10 cellular contexts compared by ENCODE assay signal in the genomic region with DNA sequence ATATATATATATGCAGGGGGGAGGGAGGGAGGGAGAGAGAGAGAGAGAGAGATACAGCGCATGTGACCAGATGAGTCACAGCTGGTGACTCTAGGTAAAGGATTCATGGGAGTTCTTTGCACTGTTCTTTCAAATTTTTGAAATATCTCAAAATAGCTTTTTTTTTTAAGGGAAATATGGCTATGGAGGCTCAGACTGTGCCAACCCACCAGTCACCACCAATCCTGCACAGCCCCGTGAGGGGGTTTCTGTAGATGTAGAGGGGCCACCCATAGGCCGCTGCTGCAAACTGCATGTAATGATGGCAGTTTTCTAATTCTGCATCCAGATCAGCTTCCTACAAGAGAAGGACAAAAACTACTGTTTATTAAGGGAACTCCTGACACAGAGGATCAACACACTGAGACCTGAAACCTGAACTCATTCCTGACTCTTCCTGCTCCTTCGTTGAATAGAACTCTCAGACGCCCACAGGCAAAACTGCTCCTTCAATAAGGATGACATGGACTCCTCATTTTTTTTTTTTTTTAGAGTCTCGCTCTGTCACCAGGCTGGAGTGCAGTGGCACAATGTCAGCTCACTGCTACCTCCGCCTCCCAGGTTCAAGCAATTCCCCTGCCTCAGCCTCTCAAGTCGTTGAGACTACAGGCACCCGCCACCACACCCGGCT. TPM values are rescaled to one million over a fixed set of nuclear protein-coding genes. Genes with fewer than 3 reads are reported as not detected.
DNase-seq lines count a peak whose midpoint lies in the region; ATAC-seq and TF ChIP-seq lines count a peak whose summit lies in the region.
"Had no signal": no experiment of that assay in that cellular context is flagged by ENCODE, and none has a peak within 500 bp of the region (broad histone marks: within the 10 kb centered on the region; RNA-seq: fewer than 3 reads in every experiment).

No MANE protein-coding gene starts in this region.

- peak; percentile 20 for TF ChIP-seq CTCF in osteoblast (IDR thresholded peaks at IDR 0.05; ENCODE audit: extremely low read depth, low read depth, low read length)
- TF ChIP-seq CTCF in transverse colon (IDR thresholded peaks at IDR 0.05): no peak

- no peak for TF ChIP-seq EP300 in transverse colon (IDR thresholded peaks at IDR 0.05; ENCODE audit: low read depth)

- TF ChIP-seq POLR2A in transverse colon (IDR thresholded peaks at IDR 0.05): no peak

- intact Hi-C loops in transverse colon (cut with DNase I; ENCODE audit: low total_unique reads): no loop called here

- in situ Hi-C loops in transverse colon (cut with MboI; ENCODE audit: low pct_ligation_motif_present in 1 of 4, low pct_unique_long_range_greater_than_20kb in 1 of 4, low sequenced_read_pairs in 3 of 4): no loop called here

- H3K4me2 ChIP-seq in osteoblast (ENCODE audit: insufficient read depth, low read length): no peak overlapping the region

- DNase-seq in NCI-H82 (lab: John Stamatoyannopoulos, UW) (peak; percentile 18), NCI-H82 treated with DMSO at 0.1 percent for 48 hours (lab: John Stamatoyannopoulos, UW; ENCODE audit: unreplicated experiment) (no peak), M059J (ENCODE audit: low read depth) (peak; percentile 41), osteoblast (ENCODE audit: insufficient read length, low spot score, missing footprints) (peak; percentile 92), transverse colon (no peak)
- DNase-seq: C1 segment of cervical spinal cord, SHP77 had no signal

- no peaks in the 10 kb centered on the region for H3K27me3 ChIP-seq in osteoblast (ENCODE audit: insufficient read depth, low read length)
- H3K27me3 ChIP-seq in transverse colon: no peaks in the 10 kb centered on the region

- no peak overlapping the region for H3K4me3 ChIP-seq in osteoblast (ENCODE audit: insufficient read depth, low read length)
- H3K4me3 ChIP-seq in transverse colon: no peak overlapping the region

- no peaks in the 10 kb centered on the region for H3K9me3 ChIP-seq in osteoblast (ENCODE audit: low read depth, low read length)
- no peaks in the 10 kb centered on the region for H3K9me3 ChIP-seq in transverse colon

- WGBS in transverse colon (ENCODE audit: low coverage in 1 of 2), 2 donors: 88 to 91% methylated on average over 8 to 10 of the region's 10 CpGs

- ATAC-seq in GM18907 (IDR thresholded peaks at IDR 0.05; ENCODE audit: unreplicated experiment) (no peak), GM19324 (IDR thresholded peaks at IDR 0.05; ENCODE audit: low FRiP score, unreplicated experiment) (no peak)

- H2AFZ ChIP-seq in osteoblast (ENCODE audit: low read length): no peak overlapping the region

- peaks cover 21% of the 10 kb centered on the region for H4K20me1 ChIP-seq in osteoblast (ENCODE audit: insufficient read depth, low read length)

- H3K79me2 ChIP-seq in osteoblast (ENCODE audit: insufficient read depth, low read length): peaks cover 50% of the 10 kb centered on the region

- peaks cover 76% of the 10 kb centered on the region for H3K36me3 ChIP-seq in osteoblast (ENCODE audit: insufficient read depth, low read length)
- peaks cover 0 to 19% (median 9%) of the 10 kb centered on the region in 4 donors for H3K36me3 ChIP-seq in transverse colon

- H3K27ac ChIP-seq in cingulate gyrus (ENCODE audit: low read depth, low read length) (peak overlapping the region; percentile 54), osteoblast (ENCODE audit: low read depth, low read length) (peak overlapping the region; percentile 7), transverse colon (no peak overlapping the region)

- H3K4me1 ChIP-seq in osteoblast (ENCODE audit: insufficient read depth, low read length) (peaks cover 5% of the 10 kb centered on the region), transverse colon (peaks cover 0 to 8% (median 2%) of the 10 kb centered on the region in 4 donors)

RNA-seq across cellular contexts. Expression of gene DAGLB, which starts 17.3 kb away (rescaled TPM):
- total RNA-seq in M059J (2014; rRNA removed; shearing (Covaris generic)): 37.6 and 44.6 TPM in 2 replicates
- total RNA-seq in osteoblast (17.1 and 17.4 TPM in 2 replicates), transverse colon (10 to 100 TPM in 3 of 4 donors, 1 to 10 TPM in 1; 5.2 to 59.1 (median 24.3) TPM)

RNA-seq across cellular contexts. Expression of gene KDELR2, which starts 53.5 kb away (rescaled TPM):
- total RNA-seq in M059J (2014; rRNA removed; shearing (Covaris generic)): 428 and 571 TPM in 2 replicates
- total RNA-seq in osteoblast (218 and 245 TPM in 2 replicates), transverse colon (100 to 1,000 TPM in 2 of 4 donors, 10 to 100 TPM in 2; 71.4 to 156 (median 101) TPM)

RNA-seq across cellular contexts. Expression of gene RAC1, which starts 56.1 kb away (rescaled TPM):
- 122 and 146 TPM in 2 replicates for total RNA-seq in M059J (2014; rRNA removed; shearing (Covaris generic))
- 55.4 and 55.7 TPM in 2 replicates for total RNA-seq in osteoblast
- 100 to 1,000 TPM; 102 to 196 (median 164) TPM for total RNA-seq in transverse colon

Comparison
In these comparisons a context has a peak if more than half of its experiments do, and no peak if none do; other contexts are left out.
1. DNase-seq: peak in NCI-H82 (single experiment), M059J (single experiment) and osteoblast (single experiment); none in NCI-H82 treated with DMSO at 0.1 percent for 48 hours (single experiment) and transverse colon (single experiment).
2. H3K27ac ChIP-seq: peak in cingulate gyrus (single experiment) and osteoblast (single experiment); none in transverse colon (0 of 4).